18 cellular contexts compared by ENCODE assay signal in genomic region chr20:57475388-57476072, GRCh38. TPM values are rescaled to one million over a fixed set of nuclear protein-coding genes. Genes with fewer than 3 reads are reported as not detected.
A peak's percentile ranks its signal among the peaks of the same experiment; 100 is the strongest.
DNase-seq lines count a peak whose midpoint lies in the region; ATAC-seq, FAIRE-seq and TF ChIP-seq lines count a peak whose summit lies in the region.
"Had no signal": no experiment of that assay in that cellular context is flagged by ENCODE, and none has a peak within 500 bp of the region (broad histone marks: within the 10 kb centered on the region; RNA-seq: fewer than 3 reads in every experiment).

No MANE protein-coding gene starts in this region.

- H3K27ac Mint-ChIP-seq in CD14-positive monocyte, result peak overlapping the region in 4 of 7 donors; percentile 54 to 92 (median 73)
- no peak overlapping the region for H3K27ac Mint-ChIP-seq in CD8-positive, alpha-beta T cell
- H3K27ac Mint-ChIP-seq: brain; GM23338; stimulated activated effector memory CD8-positive, alpha-beta T cell treated with anti-CD3 and anti-CD28 coated beads, Interleukin-12 subunit alpha, Interleukin-12 subunit beta, amount 100 ng/mL, for 72 hours had no signal

- H3K4me2 ChIP-seq in OCI-LY1 (ENCODE audit: low read length), result peak overlapping the region; percentile 61
- H3K4me2 ChIP-seq: GM23338 had no signal

- H3K27ac ChIP-seq in OCI-LY1 (ENCODE audit: low read depth, low read length, poor library complexity, severe bottlenecking) (peak overlapping the region; percentile 98), kidney (ENCODE audit: low read depth in 2 of 2, low read length in 2 of 2) (no peak overlapping the region)
- H3K27ac ChIP-seq in CD8-positive, alpha-beta T cell (ENCODE audit: low read depth, low read length), result no peak overlapping the region

- H3K4me1 ChIP-seq in OCI-LY1 (ENCODE audit: insufficient read depth, low read length, severe bottlenecking) (peaks cover 90% of the 10 kb centered on the region), kidney (ENCODE audit: control insufficient read depth in 1 of 2, insufficient read depth in 1 of 2, low read depth in 1 of 2, low read length in 2 of 2) (no peaks in the 10 kb centered on the region)
- H3K4me1 ChIP-seq in CD8-positive, alpha-beta T cell (ENCODE audit: insufficient read depth, low read length), result peaks cover 34% of the 10 kb centered on the region

- peak overlapping the region; percentile 63 for H3K9ac ChIP-seq in OCI-LY1 (ENCODE audit: low read length)
- H3K9ac ChIP-seq in kidney (ENCODE audit: low read length in 2 of 2), result no peak overlapping the region

- H3K4me1 Mint-ChIP-seq in CD14-positive monocyte, result peaks cover 66% of the 10 kb centered on the region
- H3K4me1 Mint-ChIP-seq in CD8-positive, alpha-beta T cell (ENCODE audit: low read depth), result peaks cover 33% of the 10 kb centered on the region

- no peak for DNase-seq in CD14-positive monocyte (ENCODE audit: low spot score)
- DNase-seq in kidney, result peak; percentile 23
- no peak for DNase-seq in stimulated activated CD4-positive, alpha-beta T cell treated with anti-CD3 and anti-CD28 coated beads, Interleukin-4, amount 100 ng/mL, for 24 hours
- DNase-seq in CD8-positive, alpha-beta T cell, result no peak
- DNase-seq: activated CD4-positive, alpha-beta T cell treated with anti-CD3 and anti-CD28 coated beads for 48 hours; DMS53; NCI-H1417 treated with DMSO at 0.1 percent for 48 hours; stimulated activated CD4-positive, alpha-beta T cell treated with anti-CD3 and anti-CD28 coated beads, Interleukin-4, amount 100 ng/mL, for 1 hour; T-helper 2 cell had no signal

- POLR2A ChIA-PET in CD8-positive, alpha-beta T cell (lab: Charles Lee), result interaction anchor here (1.0 kb wide), 1 partner anchor 84 kb away, joined by 4 read pairs; the partner anchor contains the start of gene RBM38

- H3K9me3 ChIP-seq in OCI-LY1 (ENCODE audit: low read length), result no peaks in the 10 kb centered on the region
- H3K9me3 ChIP-seq in kidney (ENCODE audit: control insufficient read depth in 1 of 2, low read length in 2 of 2), result no peaks in the 10 kb centered on the region
- no peaks in the 10 kb centered on the region for H3K9me3 ChIP-seq in CD8-positive, alpha-beta T cell (ENCODE audit: low read length)

- H3K36me3 ChIP-seq in OCI-LY1 (ENCODE audit: insufficient read depth, low read length) (no peaks in the 10 kb centered on the region), kidney (ENCODE audit: control insufficient read depth in 1 of 2, insufficient read depth in 2 of 2, low read length in 2 of 2) (no peaks in the 10 kb centered on the region)
- H3K36me3 ChIP-seq in CD8-positive, alpha-beta T cell (ENCODE audit: insufficient read depth, low read length), result no peaks in the 10 kb centered on the region

- peak; percentile 10 for ATAC-seq in GM21723 (IDR thresholded peaks at IDR 0.05; ENCODE audit: unreplicated experiment)
- ATAC-seq in HG02678 (IDR thresholded peaks at IDR 0.05; ENCODE audit: unreplicated experiment), result no peak
- no peak for ATAC-seq in CD8-positive, alpha-beta T cell
- ATAC-seq in GM19351 (IDR thresholded peaks at IDR 0.05; ENCODE audit: unreplicated experiment), result no peak
- ATAC-seq: GM23338 had no signal

- TF ChIP-seq CTCF in CD14-positive monocyte (IDR thresholded peaks at IDR 0.05) (no peak), OCI-LY1 (IDR thresholded peaks at IDR 0.05; ENCODE audit: low read length) (no peak), kidney (IDR thresholded peaks at IDR 0.05; ENCODE audit: borderline replicate concordance, extremely low read depth, insufficient read depth) (no peak)
- TF ChIP-seq CTCF in CD8-positive, alpha-beta T cell (IDR thresholded peaks at IDR 0.05), result no peak

- H3K4me3 Mint-ChIP-seq in CD14-positive monocyte, result peak overlapping the region in 1 of 2 donors; percentile 75
- H3K4me3 Mint-ChIP-seq in CD8-positive, alpha-beta T cell, result no peak overlapping the region
- H3K4me3 Mint-ChIP-seq: brain; GM23338; stimulated activated effector memory CD8-positive, alpha-beta T cell treated with anti-CD3 and anti-CD28 coated beads, Interleukin-12 subunit alpha, Interleukin-12 subunit beta, amount 100 ng/mL, for 72 hours had no signal

- no peak overlapping the region for H2AFZ ChIP-seq in OCI-LY1 (ENCODE audit: low read length)
- H2AFZ ChIP-seq: GM23338 had no signal

- H3F3A ChIP-seq in OCI-LY1 (ENCODE audit: insufficient read depth, low read length), result peaks cover 15% of the 10 kb centered on the region

- no peak for FAIRE-seq in kidney (lab: Jason Lieb, UNC)
- FAIRE-seq: islet of Langerhans had no signal

- no peaks in the 10 kb centered on the region for H4K20me1 ChIP-seq in OCI-LY1 (ENCODE audit: insufficient read depth, low read length)

- peaks cover 0 to 4% of the 10 kb centered on the region in 2 donors for H3K36me3 Mint-ChIP-seq in CD14-positive monocyte
- H3K36me3 Mint-ChIP-seq in CD8-positive, alpha-beta T cell, result no peaks in the 10 kb centered on the region
- H3K36me3 Mint-ChIP-seq: brain; stimulated activated effector memory CD8-positive, alpha-beta T cell treated with anti-CD3 and anti-CD28 coated beads, Interleukin-12 subunit alpha, Interleukin-12 subunit beta, amount 100 ng/mL, for 72 hours had no signal

- intact Hi-C loops in CD14-positive monocyte (cut with micrococcal nuclease), result loop anchor here in 1 of 2 donors (10.0 kb wide), 1 partner anchor 81 kb away; the partner anchor contains the start of gene RBM38
- intact Hi-C loops in kidney (cut with DNase I), result no loop called here
- intact Hi-C loops in CD8-positive, alpha-beta T cell (cut with DNase I, micrococcal nuclease), result no loop called here

- H3K9me3 Mint-ChIP-seq in CD14-positive monocyte, result peaks cover 0 to 8% (median 2%) of the 10 kb centered on the region in 7 donors
- H3K9me3 Mint-ChIP-seq in CD8-positive, alpha-beta T cell, result no peaks in the 10 kb centered on the region
- H3K9me3 Mint-ChIP-seq: GM23338; stimulated activated effector memory CD8-positive, alpha-beta T cell treated with anti-CD3 and anti-CD28 coated beads, Interleukin-12 subunit alpha, Interleukin-12 subunit beta, amount 100 ng/mL, for 72 hours had no signal

- peaks cover 9 to 21% (median 11%) of the 10 kb centered on the region in 3 donors for H3K27me3 Mint-ChIP-seq in CD14-positive monocyte (ENCODE audit: low read depth in 3 of 3)
- H3K27me3 Mint-ChIP-seq in CD8-positive, alpha-beta T cell (ENCODE audit: low read depth), result no peaks in the 10 kb centered on the region

- no peaks in the 10 kb centered on the region for H3K79me2 ChIP-seq in OCI-LY1 (ENCODE audit: insufficient read depth, low read length)

- H3K4me3 ChIP-seq in OCI-LY1 (ENCODE audit: low read depth, low read length, poor library complexity, severe bottlenecking) (peak overlapping the region; percentile 3), kidney (ENCODE audit: low read length in 2 of 2) (no peak overlapping the region)
- no peak overlapping the region for H3K4me3 ChIP-seq in CD8-positive, alpha-beta T cell (ENCODE audit: low read depth, low read length)
- H3K4me3 ChIP-seq: GM23338 had no signal

- no peaks in the 10 kb centered on the region for H3K9me2 ChIP-seq in OCI-LY1 (ENCODE audit: low read depth, low read length)

- CTCF ChIA-PET in CD8-positive, alpha-beta T cell (lab: Charles Lee), result interaction anchor here (1.1 to 2.4 kb wide), 5 partner anchors 18 to 85 kb away, joined by 3 to 8 read pairs (median 3); no protein-coding TSS in a partner anchor

- no peaks in the 10 kb centered on the region for H3K27me3 ChIP-seq in OCI-LY1 (ENCODE audit: insufficient read depth, low read length)
- H3K27me3 ChIP-seq in CD8-positive, alpha-beta T cell (ENCODE audit: insufficient read depth, low read length), result no peaks in the 10 kb centered on the region

RNA-seq across cellular contexts. Expression of gene CTCFL, which starts 49.4 kb away (rescaled TPM):
- polyA plus RNA-seq in CD14-positive monocyte (not detected), kidney (ENCODE audit: insufficient read depth, low read depth, low replicate concordance) (not detected)
- total RNA-seq in kidney, result not detected
- not detected for total RNA-seq in CD8-positive, alpha-beta T cell
- total RNA-seq: NCI-H460 had no signal
